ENCODE assay signal across 31 cellular contexts in genomic region chr2:165280356-165280755, GRCh38. TPM values are rescaled to one million over a fixed set of nuclear protein-coding genes. Genes with fewer than 3 reads are reported as not detected.
"Had no signal": no experiment of that assay in that cellular context is flagged by ENCODE, and none has a peak within 500 bp of the region (broad histone marks: within the 10 kb centered on the region; RNA-seq: fewer than 3 reads in every experiment).

No MANE protein-coding gene starts in this region.

- H3K36me3 Mint-ChIP-seq: immature natural killer cell; memory B cell; naive thymus-derived CD4-positive, alpha-beta T cell; neural progenitor cell had no signal

- H3K27me3 Mint-ChIP-seq: progenitor cell of endocrine pancreas had no signal

- H3K4me1 ChIP-seq: neural progenitor cell, right atrium auricular region, right lobe of liver, stomach, testis, transverse colon, vagina had no signal

- H3K4me3 Mint-ChIP-seq: immature natural killer cell; memory B cell; naive thymus-derived CD4-positive, alpha-beta T cell; nephron; neural progenitor cell; stimulated activated naive B cell treated with anti-CD40 and anti-IgM and Interleukin-4, amounts not matched to agents 10 μg/mL and 1 μg/mL and 100 μg/mL, for 72 hours had no signal

- FAIRE-seq: islet of Langerhans, kidney had no signal

- H3K9me3 Mint-ChIP-seq: nephron, neural progenitor cell had no signal

- H3K27me3 ChIP-seq: neural progenitor cell, neutrophil, right atrium auricular region, right lobe of liver, stomach, testis, thyroid gland, transverse colon, upper lobe of left lung, vagina had no signal

- H3K27ac Mint-ChIP-seq: memory B cell; naive thymus-derived CD4-positive, alpha-beta T cell; nephron; neural progenitor cell; progenitor cell of endocrine pancreas; stimulated activated naive B cell treated with anti-CD40 and anti-IgM and Interleukin-4, amounts not matched to agents 10 μg/mL and 1 μg/mL and 100 μg/mL, for 72 hours had no signal

- H3K36me3 ChIP-seq: left ventricle myocardium inferior, neural progenitor cell, neutrophil, right atrium auricular region, right lobe of liver, stomach, thyroid gland, transverse colon, upper lobe of left lung, vagina had no signal

- H2AFZ ChIP-seq: neural progenitor cell had no signal

- H3K9me3 ChIP-seq: left ventricle myocardium inferior, mucosa of descending colon, neutrophil, right atrium auricular region, right lobe of liver, stomach, testis, thyroid gland, transverse colon, upper lobe of left lung, vagina had no signal

- H3K27ac ChIP-seq: left ventricle myocardium inferior, neural progenitor cell, neutrophil, right atrium auricular region, right lobe of liver, stomach, testis, thyroid gland, transverse colon, vagina had no signal

- DNase-seq: hypothalamus; immature natural killer cell; kidney; left colon; left ventricle myocardium inferior; midbrain; mucosa of descending colon; naive thymus-derived CD4-positive, alpha-beta T cell; occipital lobe; right lobe of liver; stimulated activated CD4-positive, alpha-beta T cell treated with anti-CD3 and anti-CD28 coated beads, Interleukin-1b, Interleukin-23, amount 100 ng/mL, for 48 hours; stimulated activated CD4-positive, alpha-beta T cell treated with anti-CD3 and anti-CD28 coated beads, Interleukin-2, amount 100 ng/mL, for 48 hours; stimulated activated CD4-positive, alpha-beta T cell treated with anti-CD3 and anti-CD28 coated beads, Interleukin-4, amount 100 ng/mL, for 4 hours; stimulated activated naive B cell treated with anti-CD40 and anti-IgM and Interleukin-4, amounts not matched to agents 10 μg/mL and 1 μg/mL and 100 μg/mL, for 72 hours; stimulated activated naive CD8-positive, alpha-beta T cell treated with anti-CD3 and anti-CD28 coated beads, Interleukin-15, Interleukin-2, amounts not matched to agents 100 U/mL and 50 U/mL, for 24 hours; stomach; testis; thyroid gland; transverse colon; upper lobe of left lung had no signal

- H3K4me3 ChIP-seq: left ventricle myocardium inferior, mucosa of descending colon, neural progenitor cell, right atrium auricular region, right lobe of liver, smooth muscle cell, stomach, testis, thyroid gland, transverse colon, upper lobe of left lung, vagina had no signal

- ATAC-seq: left colon; mucosa of descending colon; naive thymus-derived CD4-positive, alpha-beta T cell; right lobe of liver; stimulated activated naive B cell treated with anti-CD40 and anti-IgM and Interleukin-4, amounts not matched to agents 10 μg/mL and 1 μg/mL and 100 μg/mL, for 72 hours; stimulated activated naive CD8-positive, alpha-beta T cell treated with anti-CD3 and anti-CD28 coated beads, Interleukin-15, Interleukin-2, amounts not matched to agents 100 U/mL and 50 U/mL, for 24 hours had no signal

- H3K4me2 ChIP-seq: neural progenitor cell, smooth muscle cell had no signal

- H3K4me1 Mint-ChIP-seq: immature natural killer cell, nephron had no signal

RNA-seq across cellular contexts. Expression of gene SCN2A, which starts 41.1 kb away (rescaled TPM):
- total RNA-seq: naive thymus-derived CD4-positive, alpha-beta T cell; pulmonary artery endothelial cell; skeletal muscle tissue had no signal
- polyA plus RNA-seq: immature natural killer cell; naive thymus-derived CD4-positive, alpha-beta T cell had no signal
